8 cellular contexts compared by ENCODE assay signal in genomic region chr7:98745722-98746318, GRCh38.
DNase-seq lines count a peak whose midpoint lies in the region; ATAC-seq, FAIRE-seq and TF ChIP-seq lines count a peak whose summit lies in the region.

No MANE protein-coding gene starts in this region.

- H3K27ac ChIP-seq in A549: no peak overlapping the region
- H3K27ac ChIP-seq in coronary artery: no peak overlapping the region
- H3K27ac ChIP-seq in mesendoderm (ENCODE audit: low read depth, low read length): no peak overlapping the region

- peak; percentile 68 to 71 for DNase-seq in A549 (ENCODE audit: low read depth in 1 of 2, low spot score in 1 of 2)
- peak; percentile 41 for DNase-seq in NCI-H1694 (lab: John Stamatoyannopoulos, UW)
- DNase-seq in activated CD4-positive, alpha-beta T cell treated with anti-CD3 and anti-CD28 coated beads, Interleukin-2, amount 10 ng/mL, durations not matched to agents 7 days and 5 days: peak; percentile 76
- no peak for DNase-seq in coronary artery (ENCODE audit: low spot score)
- peak; percentile 77 for DNase-seq in mesendoderm
- DNase-seq in stimulated activated CD8-positive, alpha-beta memory T cell treated with anti-CD3 and anti-CD28 coated beads, Interleukin-7, amount 100 ng/mL, for 1 hour (ENCODE audit: low read depth in 2 of 2): peak; percentile 18 to 51

- TF ChIP-seq POLR2A in A549 (IDR thresholded peaks at IDR 0.05; ENCODE audit: low read length): no peak

- no peak overlapping the region for H3K23ac ChIP-seq in mesendoderm (ENCODE audit: low read length)

- H4K5ac ChIP-seq in mesendoderm (ENCODE audit: low read length): no peak overlapping the region

- WGBS in A549 (ENCODE audit: missing lambda C conversion rate): 2% methylated on average over 5 of the region's 5 CpGs
- WGBS in mesendoderm (ENCODE audit: extremely low coverage, insufficient coverage, low lambda C conversion rate): no CpG with 5 or more reads among the region's 5 CpGs

- no peak overlapping the region for H3K56ac ChIP-seq in mesendoderm (ENCODE audit: low read length)

- H3K79me2 ChIP-seq in mesendoderm (ENCODE audit: control insufficient read depth, insufficient read depth, low read length): no peaks in the 10 kb centered on the region

- H3K36me3 ChIP-seq in mesendoderm (ENCODE audit: control insufficient read depth, insufficient read depth, low read length): no peaks in the 10 kb centered on the region

- H2BK15ac ChIP-seq in mesendoderm (replicated peaks; ENCODE audit: low read depth): no peak overlapping the region

- no peaks in the 10 kb centered on the region for H3K4me1 Mint-ChIP-seq in activated CD4-positive, alpha-beta T cell treated with anti-CD3 and anti-CD28 coated beads, Interleukin-2, amount 10 ng/mL, durations not matched to agents 7 days and 5 days

- no peak for FAIRE-seq in A549 (lab: Jason Lieb, UNC)

- H3K4me3 ChIP-seq in A549 (no peak overlapping the region), GM12875 (ENCODE audit: low read depth, low read length) (no peak overlapping the region), coronary artery (no peak overlapping the region), mesendoderm (ENCODE audit: low read length) (no peak overlapping the region)

- no peaks in the 10 kb centered on the region for H3K79me1 ChIP-seq in mesendoderm (ENCODE audit: low read length)

- no peak overlapping the region for H2BK5ac ChIP-seq in mesendoderm (ENCODE audit: low read length)

- ATAC-seq in A549: peak; percentile 74 to 92; a peak in 5 of 6 replicates
- ATAC-seq in HG03439 (IDR thresholded peaks at IDR 0.05; ENCODE audit: unreplicated experiment): no peak

- H3K4ac ChIP-seq in mesendoderm (ENCODE audit: low read depth, low read length): no peak overlapping the region

- no peak overlapping the region for H2AK5ac ChIP-seq in mesendoderm (ENCODE audit: low read length)

- no peak overlapping the region for H2BK120ac ChIP-seq in mesendoderm (ENCODE audit: low read depth, low read length)

- no peaks in the 10 kb centered on the region for H3K9me3 Mint-ChIP-seq in activated CD4-positive, alpha-beta T cell treated with anti-CD3 and anti-CD28 coated beads, Interleukin-2, amount 10 ng/mL, durations not matched to agents 7 days and 5 days

- no peaks in the 10 kb centered on the region for H3K36me3 Mint-ChIP-seq in activated CD4-positive, alpha-beta T cell treated with anti-CD3 and anti-CD28 coated beads, Interleukin-2, amount 10 ng/mL, durations not matched to agents 7 days and 5 days (ENCODE audit: low read depth)

- H3K27me3 Mint-ChIP-seq in activated CD4-positive, alpha-beta T cell treated with anti-CD3 and anti-CD28 coated beads, Interleukin-2, amount 10 ng/mL, durations not matched to agents 7 days and 5 days: no peaks in the 10 kb centered on the region

- no peak overlapping the region for H3K27ac Mint-ChIP-seq in activated CD4-positive, alpha-beta T cell treated with anti-CD3 and anti-CD28 coated beads, Interleukin-2, amount 10 ng/mL, durations not matched to agents 7 days and 5 days

- H3K27me3 ChIP-seq in mesendoderm (ENCODE audit: insufficient read depth, low read length, poor library complexity): no peaks in the 10 kb centered on the region

- no peak overlapping the region for H3K9ac ChIP-seq in mesendoderm (ENCODE audit: low read length)

- H3K4me1 ChIP-seq in A549: no peaks in the 10 kb centered on the region
- no peaks in the 10 kb centered on the region for H3K4me1 ChIP-seq in mesendoderm (ENCODE audit: control insufficient read depth, low read depth, low read length)

- CTCF ChIA-PET in A549 (lab: Yijun Ruan, JAX): interaction anchor here (0.6 to 2.9 kb wide), 57 partner anchors 9 to 557 kb away, joined by 3 to 33 read pairs (median 4); no protein-coding TSS in a partner anchor
- CTCF ChIA-PET in activated CD4-positive, alpha-beta T cell treated with anti-CD3 and anti-CD28 coated beads, Interleukin-2, amount 10 ng/mL, durations not matched to agents 7 days and 5 days (lab: Charles Lee): interaction anchor here (1.0 to 1.2 kb wide), 4 partner anchors 17 to 326 kb away, joined by 3 to 4 read pairs (median 3); no protein-coding TSS in a partner anchor

- TF ChIP-seq RAD21 in A549 (conservative IDR thresholded peaks at IDR 0.05 in 1 of 2, IDR thresholded peaks at IDR 0.05 in 1 of 2): peak; percentile 68 to 72

- TF ChIP-seq CTCF in A549 (IDR thresholded peaks at IDR 0.05): peak; percentile 82
- TF ChIP-seq CTCF in GM12875 (IDR thresholded peaks at IDR 0.05; ENCODE audit: borderline replicate concordance, insufficient read depth, low read depth, low read length): peak; percentile 93
- TF ChIP-seq CTCF in coronary artery (IDR thresholded peaks at IDR 0.05): peak; percentile 59

- H4K8ac ChIP-seq in mesendoderm (ENCODE audit: low read depth, low read length): no peak overlapping the region

- H3K4me2 ChIP-seq in A549 (no peak overlapping the region), mesendoderm (ENCODE audit: low read length) (no peak overlapping the region)

- H3K18ac ChIP-seq in mesendoderm (ENCODE audit: low read length): no peak overlapping the region

- H3K4me3 Mint-ChIP-seq in activated CD4-positive, alpha-beta T cell treated with anti-CD3 and anti-CD28 coated beads, Interleukin-2, amount 10 ng/mL, durations not matched to agents 7 days and 5 days: no peak overlapping the region

- no peak for TF ChIP-seq EP300 in A549 (IDR thresholded peaks at IDR 0.05)

- POLR2A ChIA-PET in A549 (lab: Yijun Ruan, JAX): no interaction called here
- POLR2A ChIA-PET in activated CD4-positive, alpha-beta T cell treated with anti-CD3 and anti-CD28 coated beads, Interleukin-2, amount 10 ng/mL, durations not matched to agents 7 days and 5 days (lab: Charles Lee): interaction anchor here (0.8 kb wide), 1 partner anchor 93 kb away, joined by 7 read pairs; no protein-coding TSS in a partner anchor

- no peaks in the 10 kb centered on the region for H3K9me3 ChIP-seq in A549

TF ChIP-seq in A549, 52 proteins besides CTCF, POLR2A, EP300 and RAD21:
- TF ChIP-seq ZFP36 (IDR thresholded peaks at IDR 0.05; ENCODE audit: borderline replicate concordance, partially characterized antibody) (no peak), SMC3 (IDR thresholded peaks at IDR 0.05) (peak; percentile 88)
